Comparison of ENCODE assay signal across 8 cellular contexts in the genomic region with DNA sequence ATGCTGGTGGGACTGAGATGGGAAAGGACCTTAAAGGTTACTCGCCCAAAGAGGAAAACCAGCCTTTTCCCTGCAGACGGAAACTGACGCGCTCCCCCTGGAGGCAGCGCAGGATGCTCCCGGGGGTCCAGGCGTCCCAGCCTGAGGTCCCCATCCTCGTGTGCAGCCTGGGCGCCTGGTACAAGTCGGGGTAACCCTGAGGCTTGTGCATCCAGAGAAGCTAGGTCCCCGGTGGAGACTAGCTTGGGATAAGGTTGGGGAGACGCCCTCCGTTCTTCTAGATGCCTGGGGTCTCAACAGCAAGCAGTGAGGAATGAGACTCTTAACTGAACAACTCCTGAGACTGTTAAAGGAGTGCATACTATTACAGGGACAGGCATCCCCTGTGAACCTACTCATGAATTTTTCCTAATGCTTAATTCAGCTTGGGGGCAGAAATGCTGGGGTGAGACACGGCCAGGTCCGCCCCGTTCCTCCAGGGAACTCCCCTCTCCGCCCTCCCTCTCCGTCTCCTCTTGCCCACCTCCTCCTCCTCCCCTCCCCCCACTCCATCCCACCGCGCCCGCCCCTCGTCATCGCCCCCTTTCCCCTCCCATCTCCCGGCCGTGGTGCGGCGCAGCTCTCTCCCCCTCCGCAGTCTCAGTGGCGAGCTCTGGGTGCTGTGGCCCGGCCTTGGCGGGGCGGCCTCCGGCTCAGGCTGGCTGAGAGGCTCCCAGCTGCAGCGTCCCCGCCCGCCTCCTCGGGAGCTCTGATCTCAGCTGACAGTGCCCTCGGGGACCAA. TPM values are rescaled to one million over a fixed set of nuclear protein-coding genes. Genes with fewer than 3 reads are reported as not detected.
DNase-seq lines count a peak whose midpoint lies in the region; ATAC-seq and TF ChIP-seq lines count a peak whose summit lies in the region.

Gene PRSS35, plus strand, starts transcription at position 634 of the 781 bp plus-strand sequence. CDS start 10,908 bp downstream, outside the sequence.

- peak; percentile 40 for ATAC-seq in GM19324 (IDR thresholded peaks at IDR 0.05; ENCODE audit: low FRiP score, unreplicated experiment)
- no peak for ATAC-seq in HG03521 (IDR thresholded peaks at IDR 0.05; ENCODE audit: unreplicated experiment)
- ATAC-seq in GM18517 (IDR thresholded peaks at IDR 0.05; ENCODE audit: unreplicated experiment): no peak

- no peak for TF ChIP-seq RAD21 in neural cell (conservative IDR thresholded peaks at IDR 0.05)

- no peaks in the 10 kb centered on the region for H3K9me2 ChIP-seq in neural cell (ENCODE audit: insufficient read depth, low read length)

- TF ChIP-seq EP300 in neural cell (conservative IDR thresholded peaks at IDR 0.05; ENCODE audit: poor library complexity, severe bottlenecking): no peak

- H3K9me3 ChIP-seq in neural cell (ENCODE audit: low read length): no peaks in the 10 kb centered on the region

- no peaks in the 10 kb centered on the region for H3K36me3 ChIP-seq in neural cell (ENCODE audit: insufficient read depth, low read length)

- peak; percentile 22 for DNase-seq in CD1c-positive myeloid dendritic cell (ENCODE audit: extremely low spot score)
- DNase-seq in NAMALWA (ENCODE audit: low spot score): peak; percentile 13
- DNase-seq in activated CD8-positive, alpha-beta memory T cell treated with anti-CD3 and anti-CD28 coated beads for 24 hours: peak; percentile 60
- peak; percentile 45 for DNase-seq in fibroblast of villous mesenchyme (ENCODE audit: low read depth)

- peak within 1 kb of the TSS; percentile 29 for H3K4me2 ChIP-seq in neural cell (ENCODE audit: low read length)

- no peaks in the 10 kb centered on the region for H3F3A ChIP-seq in neural cell (ENCODE audit: insufficient read depth, low read length, poor library complexity, severe bottlenecking)

- TF ChIP-seq CTCF in fibroblast of villous mesenchyme (IDR thresholded peaks at IDR 0.05; ENCODE audit: insufficient read depth, low read depth, low read length) (peak; percentile 74), neural cell (IDR thresholded peaks at IDR 0.05; ENCODE audit: poor library complexity, severe bottlenecking) (peak; percentile 62)

- no peak within 1 kb of the TSS for H2AFZ ChIP-seq in neural cell (ENCODE audit: low read depth, low read length)

- peak within 1 kb of the TSS; percentile 31 for H3K9ac ChIP-seq in neural cell (ENCODE audit: low read length)

- H3K27me3 ChIP-seq in neural cell (ENCODE audit: insufficient read depth, low read depth, low read length): peaks cover 11% of the 10 kb centered on the region

- H3K27ac ChIP-seq in neural cell (ENCODE audit: low read length): no peak within 1 kb of the TSS

- H3K79me2 ChIP-seq in neural cell (replicated peaks; ENCODE audit: insufficient read depth, low read length): no peaks in the 10 kb centered on the region

- H3K4me3 ChIP-seq in fibroblast of villous mesenchyme (ENCODE audit: low read depth, low read length) (peak within 1 kb of the TSS; percentile 48), neural cell (ENCODE audit: low read length) (peak within 1 kb of the TSS; percentile 64)

- H4K20me1 ChIP-seq in neural cell (ENCODE audit: insufficient read depth): no peaks in the 10 kb centered on the region

TF ChIP-seq in neural cell, 6 proteins besides CTCF, POLR2A, EP300 and RAD21:
- TF ChIP-seq TAF1 (IDR thresholded peaks at IDR 0.05; ENCODE audit: low read depth) (no peak), SMC3 (conservative IDR thresholded peaks at IDR 0.05; ENCODE audit: poor library complexity) (peak; percentile 43), POLR2AphosphoS5 (IDR thresholded peaks at IDR 0.05) (no peak), MXI1 (conservative IDR thresholded peaks at IDR 0.05; ENCODE audit: poor library complexity, severe bottlenecking) (no peak), REST (IDR thresholded peaks at IDR 0.05; ENCODE audit: borderline replicate concordance) (no peak)

RNA-seq across cellular contexts. Expression of gene PRSS35, which starts in this region (rescaled TPM):
- 5.2 and 15.1 TPM in 2 replicates for total RNA-seq in fibroblast of villous mesenchyme
- polyA plus RNA-seq in neural cell: 0.32 TPM in 1 of 2 replicates, not detected in the other
- polyA minus RNA-seq in neural cell: not detected in 2 replicates
